Comparison of ENCODE assay signal across 8 cellular contexts in the genomic region with DNA sequence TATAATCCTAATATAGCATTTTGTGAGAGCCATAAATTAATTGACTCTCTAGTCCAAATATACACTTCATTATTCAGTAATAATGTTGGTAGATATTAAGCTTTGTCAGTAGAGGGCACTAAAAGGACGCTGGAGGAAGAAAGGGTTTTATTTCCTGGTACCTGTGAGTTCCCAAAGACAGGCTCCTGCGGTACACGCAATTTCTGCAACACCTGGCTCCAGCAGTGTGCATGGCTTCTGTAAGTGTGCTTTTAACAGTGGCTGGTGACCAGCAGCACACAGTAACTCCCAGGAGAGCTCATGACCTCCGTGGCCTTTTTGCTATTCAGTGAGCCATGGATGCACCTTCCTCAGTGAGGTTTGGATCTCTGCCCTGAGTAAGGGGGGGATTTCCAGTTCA.
A peak's percentile ranks its signal among the peaks of the same experiment; 100 is the strongest.
DNase-seq lines count a peak whose midpoint lies in the region; ATAC-seq and TF ChIP-seq lines count a peak whose summit lies in the region.

No MANE protein-coding gene starts in this region.

- no peaks in the 10 kb centered on the region for H4K20me1 ChIP-seq in mammary epithelial cell (ENCODE audit: insufficient read depth, low read length)

- no peaks in the 10 kb centered on the region for H3K36me3 Mint-ChIP-seq in neural crest cell (ENCODE audit: low read depth)
- H3K36me3 Mint-ChIP-seq in activated CD4-positive, alpha-beta T cell treated with anti-CD3 and anti-CD28 coated beads for 36 hours (ENCODE audit: low read depth) = no peaks in the 10 kb centered on the region

- H2AFZ ChIP-seq in mammary epithelial cell (ENCODE audit: low read depth, low read length) = peak overlapping the region; percentile 6

- no peak overlapping the region for H3K4me2 ChIP-seq in mammary epithelial cell (ENCODE audit: insufficient read depth, low read depth, low read length)

- no peak overlapping the region for H3K27ac Mint-ChIP-seq in neural crest cell (ENCODE audit: unreplicated experiment)
- no peak overlapping the region for H3K27ac Mint-ChIP-seq in activated CD4-positive, alpha-beta T cell treated with anti-CD3 and anti-CD28 coated beads for 36 hours

- in situ Hi-C loops in mammary epithelial cell (cut with MboI; ENCODE audit: low sequenced_read_pairs in 2 of 2) = no loop called here

- CTCF ChIA-PET in mammary epithelial cell (lab: Charles Lee; ENCODE audit: low non-redundant PET) = no interaction called here
- CTCF ChIA-PET in activated CD4-positive, alpha-beta T cell treated with anti-CD3 and anti-CD28 coated beads for 36 hours (lab: Charles Lee) = interaction anchor here (0.6 kb wide), 1 partner anchor 411 kb away, joined by 3 read pairs; no protein-coding TSS in a partner anchor

- H3K9ac ChIP-seq in mammary epithelial cell (ENCODE audit: insufficient read depth, low read length) = no peak overlapping the region

- POLR2A ChIA-PET in activated CD4-positive, alpha-beta T cell treated with anti-CD3 and anti-CD28 coated beads for 36 hours (lab: Charles Lee) = no interaction called here

- intact Hi-C loops in mammary epithelial cell (cut with micrococcal nuclease) = loop anchor here (1.0 to 10.0 kb wide), 2 partner anchors 28 to 596 kb away; no protein-coding TSS in a partner anchor
- intact Hi-C loops in activated CD4-positive, alpha-beta T cell treated with anti-CD3 and anti-CD28 coated beads for 36 hours (cut with DNase I, micrococcal nuclease) = loop anchor here in 1 of 2 experiments (1.0 to 5.0 kb wide), 2 partner anchors 798 to 871 kb away; no protein-coding TSS in a partner anchor

- H3K4me3 ChIP-seq in mammary epithelial cell (replicated peaks in 1 of 3; ENCODE audit: insufficient read depth in 1 of 3, low read depth in 2 of 3, low read length in 3 of 3) = no peak overlapping the region

- H3K9me3 Mint-ChIP-seq in neural crest cell = no peaks in the 10 kb centered on the region
- H3K9me3 Mint-ChIP-seq in activated CD4-positive, alpha-beta T cell treated with anti-CD3 and anti-CD28 coated beads for 36 hours (ENCODE audit: low read depth) = no peaks in the 10 kb centered on the region

- no peaks in the 10 kb centered on the region for H3K4me1 Mint-ChIP-seq in neural crest cell
- H3K4me1 Mint-ChIP-seq in activated CD4-positive, alpha-beta T cell treated with anti-CD3 and anti-CD28 coated beads for 36 hours = no peaks in the 10 kb centered on the region

- dilution Hi-C loops in mammary epithelial cell (cut with HindIII; ENCODE audit: low sequenced_read_pairs) = no loop called here

- H3K27ac ChIP-seq in mammary epithelial cell (ENCODE audit: insufficient read depth, low read depth, low read length) = no peak overlapping the region

- H3K79me2 ChIP-seq in mammary epithelial cell (ENCODE audit: insufficient read depth, low read length) = no peaks in the 10 kb centered on the region

- no peak overlapping the region for H3K4me3 Mint-ChIP-seq in neural crest cell
- no peak overlapping the region for H3K4me3 Mint-ChIP-seq in activated CD4-positive, alpha-beta T cell treated with anti-CD3 and anti-CD28 coated beads for 36 hours

- ATAC-seq in GM18511 (IDR thresholded peaks at IDR 0.05; ENCODE audit: unreplicated experiment) (peak; percentile 95), HG02852 (IDR thresholded peaks at IDR 0.05; ENCODE audit: unreplicated experiment) (peak; percentile 84)
- ATAC-seq in activated CD4-positive, alpha-beta T cell treated with anti-CD3 and anti-CD28 coated beads for 36 hours = no peak

- BruUV-seq in mammary epithelial cell (replicated peaks; lab: Mats Ljungman, UMichigan) = no TSS peak

- TF ChIP-seq CTCF in mammary epithelial cell (conservative IDR thresholded peaks at IDR 0.05 in 1 of 2, IDR thresholded peaks at IDR 0.05 in 1 of 2; ENCODE audit: extremely low read depth in 1 of 2, insufficient read depth in 1 of 2, low read depth in 1 of 2, low read length in 2 of 2) (peak; percentile 58 to 63), neural crest cell (conservative IDR thresholded peaks at IDR 0.05) (peak; percentile 71)

- H3K27me3 Mint-ChIP-seq in neural crest cell (ENCODE audit: low read depth) = peaks cover 6% of the 10 kb centered on the region
- H3K27me3 Mint-ChIP-seq in activated CD4-positive, alpha-beta T cell treated with anti-CD3 and anti-CD28 coated beads for 36 hours = no peaks in the 10 kb centered on the region

- WGBS in mammary epithelial cell (ENCODE audit: low coverage, missing lambda C conversion rate) = 0% methylated on average over 4 of the region's 4 CpGs

- DNase-seq in AG20443 (ENCODE audit: low spot score) = peak; percentile 11
- DNase-seq in NCI-H187 treated with DMSO at 0.1 percent for 48 hours (lab: John Stamatoyannopoulos, UW) = peak; percentile 3
- DNase-seq in mammary epithelial cell = peak; percentile 32
- no peak for DNase-seq in neural crest cell (ENCODE audit: low read depth, low spot score)
- DNase-seq in activated CD4-positive, alpha-beta T cell treated with anti-CD3 and anti-CD28 coated beads for 36 hours = no peak
- DNase-seq in cortex of kidney (lab: John Stamatoyannopoulos, UW) = no peak

- H3K36me3 ChIP-seq in mammary epithelial cell (ENCODE audit: insufficient read depth, low read length) = no peaks in the 10 kb centered on the region

- no peaks in the 10 kb centered on the region for H3K9me3 ChIP-seq in mammary epithelial cell (replicated peaks; ENCODE audit: insufficient read depth, low read length)

- no peaks in the 10 kb centered on the region for H3K27me3 ChIP-seq in mammary epithelial cell (ENCODE audit: insufficient read depth, low read length)

- no peaks in the 10 kb centered on the region for H3K4me1 ChIP-seq in mammary epithelial cell (ENCODE audit: insufficient read depth, low read length)

Comparison
In these comparisons a context has a peak if more than half of its experiments do, and no peak if none do; other contexts are left out.
1. DNase-seq: peak in AG20443 (single experiment), NCI-H187 treated with DMSO at 0.1 percent for 48 hours (single experiment) and mammary epithelial cell (single experiment); none in neural crest cell (single experiment), activated CD4-positive, alpha-beta T cell treated with anti-CD3 and anti-CD28 coated beads for 36 hours (single experiment) and cortex of kidney (single experiment).